Comparison of ENCODE assay signal across 29 cellular contexts in the genomic region with DNA sequence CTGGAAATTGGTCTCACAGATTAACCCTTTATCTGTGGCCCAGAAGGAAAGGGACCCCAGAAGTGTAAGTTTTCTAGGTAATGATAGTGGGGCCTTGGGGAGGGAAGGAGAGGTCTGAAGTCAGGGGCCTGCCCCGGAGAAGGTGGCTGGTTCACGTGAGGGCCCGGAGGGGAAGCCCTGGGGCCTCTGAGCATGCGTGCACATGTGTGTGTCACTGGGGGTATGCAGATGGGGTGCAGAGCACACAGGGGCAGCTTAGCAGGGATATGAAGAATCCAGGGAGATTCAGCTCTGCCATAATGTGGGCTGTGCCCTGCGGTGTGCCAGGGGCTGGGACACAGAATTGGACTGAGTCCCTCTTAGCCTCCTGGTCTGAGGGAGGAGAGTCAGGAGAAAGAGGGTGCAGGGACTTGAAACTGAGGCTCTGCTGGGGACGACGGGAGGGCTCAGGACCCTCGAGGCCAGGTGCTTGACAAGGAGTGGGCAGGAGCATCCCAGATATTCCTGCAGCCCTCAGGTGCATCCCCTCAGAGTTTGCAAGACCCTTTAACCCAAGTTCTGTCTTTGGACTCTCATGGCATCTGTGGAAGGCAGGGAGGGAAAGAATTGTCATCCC. TPM values are rescaled to one million over a fixed set of nuclear protein-coding genes. Genes with fewer than 3 reads are reported as not detected.
"Had no signal": no experiment of that assay in that cellular context is flagged by ENCODE, and none has a peak within 500 bp of the region (broad histone marks: within the 10 kb centered on the region; RNA-seq: fewer than 3 reads in every experiment).

No MANE protein-coding gene starts in this region.

- ATAC-seq: gastrocnemius medialis; heart right ventricle; left lobe of liver; naive thymus-derived CD4-positive, alpha-beta T cell; pancreas; right cardiac atrium had no signal

- H3K27me3 ChIP-seq: colonic mucosa, pancreas had no signal

- H3K4me3 Mint-ChIP-seq: naive thymus-derived CD4-positive, alpha-beta T cell; type B pancreatic cell had no signal

- H3K27ac ChIP-seq: colonic mucosa, dorsolateral prefrontal cortex, epithelial cell of prostate, esophagus muscularis mucosa, gastrocnemius medialis, heart right ventricle, pancreas, stomach, thoracic aorta had no signal

- H3K9me3 Mint-ChIP-seq: naive thymus-derived CD4-positive, alpha-beta T cell; type B pancreatic cell had no signal

- H3K36me3 ChIP-seq: colonic mucosa, esophagus muscularis mucosa, gastrocnemius medialis, heart right ventricle, pancreas, stomach, thoracic aorta had no signal

- DNase-seq: colonic mucosa; dorsolateral prefrontal cortex; effector CD8-positive, alpha-beta T cell; gastrocnemius medialis; hypothalamus; mammary epithelial cell; naive thymus-derived CD4-positive, alpha-beta T cell; nucleus accumbens; small intestine; stimulated activated CD4-positive, alpha-beta T cell treated with anti-CD3 and anti-CD28 coated beads, Interleukin-12 subunit alpha, Interleukin-12 subunit beta, amount 100 ng/mL, for 4 hours; stimulated activated naive CD4-positive, alpha-beta T cell; stomach; substantia nigra had no signal

- H3K36me3 Mint-ChIP-seq: naive thymus-derived CD4-positive, alpha-beta T cell; type B pancreatic cell had no signal

- H3K27ac Mint-ChIP-seq: progenitor cell of endocrine pancreas, type B pancreatic cell had no signal

- H3K9me3 ChIP-seq: colonic mucosa, esophagus muscularis mucosa, gastrocnemius medialis, heart right ventricle, pancreas, stomach, thoracic aorta had no signal

- H3K4me3 ChIP-seq: colonic mucosa, dorsolateral prefrontal cortex, esophagus muscularis mucosa, gastrocnemius medialis, heart right ventricle, pancreas, stomach, thoracic aorta had no signal

- FAIRE-seq: endometrium, islet of Langerhans, pancreas, small intestine had no signal

RNA-seq across cellular contexts. Expression of gene MYO7A, which starts 15.5 kb away (rescaled TPM):
- polyA plus RNA-seq: naive thymus-derived CD4-positive, alpha-beta T cell had no signal

RNA-seq across cellular contexts. Expression of gene OMP, which starts 40.9 kb away (rescaled TPM):
- total RNA-seq: esophagus muscularis mucosa, fibroblast of villous mesenchyme, gastrocnemius medialis, lower leg skin, mammary epithelial cell, mesenteric fat pad, mononuclear cell, progenitor cell of endocrine pancreas, right cardiac atrium, thoracic aorta had no signal
- polyA plus RNA-seq: heart right ventricle; mammary epithelial cell; naive thymus-derived CD4-positive, alpha-beta T cell; neural cell; right cardiac atrium had no signal
